In genomic region chr2:98730053-98730850, GRCh38 we compare ENCODE assay signal across 8 cellular contexts. TPM values are rescaled to one million over a fixed set of nuclear protein-coding genes. Genes with fewer than 3 reads are reported as not detected.
DNase-seq lines count a peak whose midpoint lies in the region; ATAC-seq and TF ChIP-seq lines count a peak whose summit lies in the region.

No MANE protein-coding gene starts in this region.

- ATAC-seq in HG03521 (IDR thresholded peaks at IDR 0.05; ENCODE audit: unreplicated experiment) = no peak

- no peaks in the 10 kb centered on the region for H3K27me3 ChIP-seq in endocrine pancreas (ENCODE audit: control insufficient read depth, insufficient read depth, low read length)

- no peaks in the 10 kb centered on the region for H3K9me3 ChIP-seq in endocrine pancreas (ENCODE audit: control insufficient read depth, low read length)

- peak overlapping the region; percentile 70 for H3K4me3 Mint-ChIP-seq in mesothelial cell of epicardium

- H3K4me1 Mint-ChIP-seq in mesothelial cell of epicardium = peaks cover 14% of the 10 kb centered on the region

- no peak for TF ChIP-seq CTCF in mesothelial cell of epicardium (IDR thresholded peaks at IDR 0.05; ENCODE audit: unreplicated experiment)

- no peaks in the 10 kb centered on the region for H3K36me3 ChIP-seq in endocrine pancreas (ENCODE audit: control insufficient read depth, insufficient read depth, low read length)

- peak overlapping the region; percentile 99 for H3K4me3 ChIP-seq in endocrine pancreas (ENCODE audit: control insufficient read depth, insufficient read depth, low read length)

- peaks cover 5% of the 10 kb centered on the region for H3K9me3 Mint-ChIP-seq in mesothelial cell of epicardium

- DNase-seq in NCI-H82 (lab: John Stamatoyannopoulos, UW) (peak; percentile 33), NCI-H82 treated with DMSO at 0.1 percent for 48 hours (lab: John Stamatoyannopoulos, UW; ENCODE audit: unreplicated experiment) (no peak), NCI-H2171 treated with DMSO at 0.1 percent for 48 hours (lab: John Stamatoyannopoulos, UW) (peak; percentile 55), mesothelial cell of epicardium (ENCODE audit: low spot score in 2 of 2, unreplicated experiment in 2 of 2) (peak; percentile 29 to 53)
- DNase-seq in activated CD8-positive, alpha-beta memory T cell treated with anti-CD3 and anti-CD28 coated beads, Interleukin-2, amount 50 U/mL, for 4 hours = peak; percentile 60
- peak; percentile 22 for DNase-seq in stimulated activated CD8-positive, alpha-beta memory T cell treated with anti-CD3 and anti-CD28 coated beads, Interleukin-4, amount 100 ng/mL, for 24 hours (ENCODE audit: low read depth)

- peak overlapping the region; percentile 12 for H3K27ac Mint-ChIP-seq in mesothelial cell of epicardium

- H3K9ac ChIP-seq in endocrine pancreas (ENCODE audit: control insufficient read depth, insufficient read depth, low read length) = peak overlapping the region; percentile 94

- H3K4me1 ChIP-seq in endocrine pancreas (ENCODE audit: control insufficient read depth, insufficient read depth, low read length) = peaks cover 18% of the 10 kb centered on the region

- no peaks in the 10 kb centered on the region for H3K36me3 Mint-ChIP-seq in mesothelial cell of epicardium

- peaks cover 26% of the 10 kb centered on the region for H3K27me3 Mint-ChIP-seq in mesothelial cell of epicardium (ENCODE audit: low read depth)

RNA-seq across cellular contexts. Expression of gene MGAT4A, which starts 0.7 kb away (rescaled TPM):
- 15.0 to 16.7 TPM (median 16.7 TPM) in 3 replicates for total RNA-seq in mesothelial cell of epicardium
